ENCODE assay signal across 28 cellular contexts in genomic region chr13:29624997-29625396, GRCh38.
"Had no signal": no experiment of that assay in that cellular context is flagged by ENCODE, and none has a peak within 500 bp of the region (broad histone marks: within the 10 kb centered on the region; RNA-seq: fewer than 3 reads in every experiment).

No MANE protein-coding gene starts in this region.

- H3K27ac Mint-ChIP-seq: activated CD4-positive, alpha-beta memory T cell treated with anti-CD3 and anti-CD28 coated beads, Interleukin-2, amount 10 ng/mL, durations not matched to agents 7 days and 5 days; activated CD4-positive, alpha-beta T cell treated with anti-CD3 and anti-CD28 coated beads, Interleukin-2, amount 10 ng/mL, durations not matched to agents 7 days and 5 days; activated naive CD4-positive, alpha-beta T cell treated with anti-CD3 and anti-CD28 coated beads, Interleukin-2, amount 10 ng/mL, durations not matched to agents 7 days and 5 days; activated naive CD4-positive, alpha-beta T cell treated with anti-CD3 and anti-CD28 coated beads, Interleukin-2, amount 50 U/mL, for 72 hours; activated naive CD8-positive, alpha-beta T cell treated with anti-CD3 and anti-CD28 coated beads, Interleukin-2, amount 10 ng/mL, durations not matched to agents 7 days and 5 days; activated T-cell treated with anti-CD3 and anti-CD28 coated beads, Interleukin-2, amount 50 U/mL, for 24 hours; activated T-cell treated with anti-CD3 and anti-CD28 coated beads, Interleukin-2, amount 50 U/mL, for 72 hours; effector memory CD8-positive, alpha-beta T cell; T-helper 17 cell had no signal

- DNase-seq: activated CD4-positive, alpha-beta memory T cell treated with anti-CD3 and anti-CD28 coated beads, Interleukin-2, amount 10 ng/mL, durations not matched to agents 7 days and 5 days; activated CD4-positive, alpha-beta T cell treated with anti-CD3 and anti-CD28 coated beads for 1 hour; activated CD4-positive, alpha-beta T cell treated with anti-CD3 and anti-CD28 coated beads for 4 hours; activated CD4-positive, alpha-beta T cell treated with anti-CD3 and anti-CD28 coated beads, Interleukin-2, amount 10 ng/mL, durations not matched to agents 7 days and 5 days; activated CD4-positive, alpha-beta T cell treated with anti-CD3 and anti-CD28 coated beads, Interleukin-2, amount 50 U/mL, for 4 hours; activated CD4-positive, CD25-positive, alpha-beta regulatory T cell; activated CD8-positive, alpha-beta memory T cell treated with anti-CD3 and anti-CD28 coated beads, Interleukin-2, amount 50 U/mL, for 48 hours; activated gamma-delta T cell; activated naive CD4-positive, alpha-beta T cell; activated naive CD4-positive, alpha-beta T cell treated with anti-CD3 and anti-CD28 coated beads, Interleukin-2, amount 10 ng/mL, durations not matched to agents 7 days and 5 days; activated naive CD8-positive, alpha-beta T cell treated with anti-CD3 and anti-CD28 coated beads, Interleukin-2, amount 10 ng/mL, durations not matched to agents 7 days and 5 days; activated T-cell treated with anti-CD3 and anti-CD28 coated beads for 4 hours; activated T-cell treated with anti-CD3 and anti-CD28 coated beads, Interleukin-2, amount 50 U/mL, for 24 hours; activated T-cell treated with anti-CD3 and anti-CD28 coated beads, Interleukin-2, amount 50 U/mL, for 72 hours; brain microvascular endothelial cell; cortex of kidney; dermis blood vessel endothelial cell; effector CD4-positive, alpha-beta T cell; effector memory CD8-positive, alpha-beta T cell; erythroblast; foreskin keratinocyte; gastrocnemius medialis; glutamatergic neuron; T-helper 1 cell; T-helper 17 cell had no signal

- H3K9me3 Mint-ChIP-seq: activated CD4-positive, alpha-beta memory T cell treated with anti-CD3 and anti-CD28 coated beads, Interleukin-2, amount 10 ng/mL, durations not matched to agents 7 days and 5 days; activated CD4-positive, alpha-beta T cell treated with anti-CD3 and anti-CD28 coated beads, Interleukin-2, amount 10 ng/mL, durations not matched to agents 7 days and 5 days; activated naive CD4-positive, alpha-beta T cell treated with anti-CD3 and anti-CD28 coated beads, Interleukin-2, amount 10 ng/mL, durations not matched to agents 7 days and 5 days; activated T-cell treated with anti-CD3 and anti-CD28 coated beads, Interleukin-2, amount 50 U/mL, for 24 hours; central memory CD8-positive, alpha-beta T cell; effector memory CD8-positive, alpha-beta T cell had no signal

- H3K9me3 ChIP-seq: gastrocnemius medialis had no signal

- H3K4me3 ChIP-seq: esophagus muscularis mucosa, gastrocnemius medialis had no signal

- ATAC-seq: activated naive CD4-positive, alpha-beta T cell treated with anti-CD3 and anti-CD28 coated beads, Interleukin-2, amount 50 U/mL, for 72 hours; activated T-cell treated with anti-CD3 and anti-CD28 coated beads, Interleukin-2, amount 50 U/mL, for 72 hours; effector memory CD8-positive, alpha-beta T cell; foreskin keratinocyte; gastrocnemius medialis; T-helper 17 cell had no signal

- H3K27ac ChIP-seq: brain microvascular endothelial cell, esophagus muscularis mucosa, foreskin keratinocyte, gastrocnemius medialis had no signal

- H3K27me3 ChIP-seq: brain microvascular endothelial cell, esophagus muscularis mucosa, gastrocnemius medialis had no signal

- H3K36me3 ChIP-seq: brain microvascular endothelial cell, esophagus muscularis mucosa, gastrocnemius medialis had no signal

- H3K4me3 Mint-ChIP-seq: activated CD4-positive, alpha-beta memory T cell treated with anti-CD3 and anti-CD28 coated beads, Interleukin-2, amount 10 ng/mL, durations not matched to agents 7 days and 5 days; activated CD4-positive, alpha-beta T cell treated with anti-CD3 and anti-CD28 coated beads, Interleukin-2, amount 10 ng/mL, durations not matched to agents 7 days and 5 days; activated naive CD4-positive, alpha-beta T cell treated with anti-CD3 and anti-CD28 coated beads, Interleukin-2, amount 10 ng/mL, durations not matched to agents 7 days and 5 days; activated naive CD8-positive, alpha-beta T cell treated with anti-CD3 and anti-CD28 coated beads, Interleukin-2, amount 10 ng/mL, durations not matched to agents 7 days and 5 days; activated T-cell treated with anti-CD3 and anti-CD28 coated beads, Interleukin-2, amount 50 U/mL, for 24 hours; activated T-cell treated with anti-CD3 and anti-CD28 coated beads, Interleukin-2, amount 50 U/mL, for 72 hours; central memory CD8-positive, alpha-beta T cell; effector memory CD8-positive, alpha-beta T cell; T-helper 17 cell had no signal

- H3K4me1 Mint-ChIP-seq: activated CD4-positive, alpha-beta memory T cell treated with anti-CD3 and anti-CD28 coated beads, Interleukin-2, amount 10 ng/mL, durations not matched to agents 7 days and 5 days; activated CD4-positive, alpha-beta T cell treated with anti-CD3 and anti-CD28 coated beads, Interleukin-2, amount 10 ng/mL, durations not matched to agents 7 days and 5 days; activated naive CD4-positive, alpha-beta T cell treated with anti-CD3 and anti-CD28 coated beads, Interleukin-2, amount 10 ng/mL, durations not matched to agents 7 days and 5 days; activated naive CD8-positive, alpha-beta T cell treated with anti-CD3 and anti-CD28 coated beads, Interleukin-2, amount 10 ng/mL, durations not matched to agents 7 days and 5 days; central memory CD8-positive, alpha-beta T cell; T-helper 17 cell had no signal

- H3K4me1 ChIP-seq: esophagus muscularis mucosa, gastrocnemius medialis had no signal

- H3K36me3 Mint-ChIP-seq: activated naive CD4-positive, alpha-beta T cell treated with anti-CD3 and anti-CD28 coated beads, Interleukin-2, amount 10 ng/mL, durations not matched to agents 7 days and 5 days; activated naive CD4-positive, alpha-beta T cell treated with anti-CD3 and anti-CD28 coated beads, Interleukin-2, amount 50 U/mL, for 72 hours; activated naive CD8-positive, alpha-beta T cell treated with anti-CD3 and anti-CD28 coated beads, Interleukin-2, amount 10 ng/mL, durations not matched to agents 7 days and 5 days had no signal
